ENCODE assay signal across 25 cellular contexts in genomic region chr12:112728909-112729308, GRCh38.
DNase-seq lines count a peak whose midpoint lies in the region; ATAC-seq, FAIRE-seq and TF ChIP-seq lines count a peak whose summit lies in the region.
"Had no signal": no experiment of that assay in that cellular context is flagged by ENCODE, and none has a peak within 500 bp of the region (broad histone marks: within the 10 kb centered on the region; RNA-seq: fewer than 3 reads in every experiment).

No MANE protein-coding gene starts in this region.

- H4K20me1 ChIP-seq in K562 (replicated peaks; ENCODE audit: control insufficient read depth, insufficient read depth, low read length) = no peaks in the 10 kb centered on the region
- H4K20me1 ChIP-seq: BLaER1 treated with 17β-estradiol and CSF1 and Interleukin-3, amounts not matched to agents 10 nM and 100 nM had no signal

- H3K36me3 ChIP-seq in K562 (ENCODE audit: control insufficient read depth, insufficient read depth, low read length) = no peaks in the 10 kb centered on the region
- H3K36me3 ChIP-seq in neuronal stem cell (replicated peaks in 1 of 2; ENCODE audit: control insufficient read depth in 2 of 2, insufficient read depth in 2 of 2, low read length in 2 of 2) = no peaks in the 10 kb centered on the region
- H3K36me3 ChIP-seq in MG63 = no peaks in the 10 kb centered on the region
- H3K36me3 ChIP-seq in CD4-positive, alpha-beta memory T cell (ENCODE audit: insufficient read depth, low read length) = no peaks in the 10 kb centered on the region
- H3K36me3 ChIP-seq: BLaER1 treated with 17β-estradiol and CSF1 and Interleukin-3, amounts not matched to agents 10 nM and 100 nM had no signal

- no peak overlapping the region for H4K8ac ChIP-seq in neuronal stem cell (ENCODE audit: low read depth, low read length)

- H3K79me1 ChIP-seq in neuronal stem cell (ENCODE audit: low read depth, low read length) = no peaks in the 10 kb centered on the region

- no peak overlapping the region for H3K4me3 ChIP-seq in K562
- no peak overlapping the region for H3K4me3 ChIP-seq in neuronal stem cell (ENCODE audit: low read length in 2 of 2)
- H3K4me3 ChIP-seq in MG63 = no peak overlapping the region
- H3K4me3 ChIP-seq in CD4-positive, alpha-beta memory T cell (ENCODE audit: low read length in 2 of 2) = no peak overlapping the region
- H3K4me3 ChIP-seq: A549; BLaER1 treated with 17β-estradiol and CSF1 and Interleukin-3, amounts not matched to agents 10 nM and 100 nM had no signal

- H3K4me2 ChIP-seq in K562 (ENCODE audit: insufficient read depth, low read length) (no peak overlapping the region), neuronal stem cell (ENCODE audit: insufficient read depth, low read length, poor library complexity, severe bottlenecking) (no peak overlapping the region)
- H3K4me2 ChIP-seq: A549; BLaER1 treated with 17β-estradiol and CSF1 and Interleukin-3, amounts not matched to agents 10 nM and 100 nM had no signal

- DNase-seq in NCI-H748 (lab: John Stamatoyannopoulos, UW; ENCODE audit: unreplicated experiment) = peak; percentile 33
- no peak for DNase-seq in NCI-H748 treated with DMSO at 0.1 percent for 48 hours (lab: John Stamatoyannopoulos, UW)
- DNase-seq in K562 (ENCODE audit: extremely low read depth in 1 of 4, low spot score in 3 of 4) = peak in 1 of 4 experiments; percentile 3
- DNase-seq in neuronal stem cell (ENCODE audit: low spot score) = no peak
- no peak for DNase-seq in MG63
- no peak for DNase-seq in CD4-positive, alpha-beta memory T cell
- DNase-seq: AML-193; CD4-positive, alpha-beta T cell; CD8-positive, alpha-beta memory T cell; COR-L47; DMS 273 treated with DMSO at 0.1 percent for 48 hours; DMS153; DMS53; DMS79; DND-41; EL; GF-D8 had no signal

- no peak for TF ChIP-seq CTCF in K562 (IDR thresholded peaks at IDR 0.05 in 2 of 3, conservative IDR thresholded peaks at IDR 0.05 in 1 of 3; ENCODE audit: insufficient read depth in 2 of 3, low read depth in 1 of 3, low read length in 3 of 3)

- H3K9ac ChIP-seq in K562 (ENCODE audit: insufficient read depth in 1 of 2, low read depth in 2 of 2, low read length in 2 of 2) = no peak overlapping the region
- no peak overlapping the region for H3K9ac ChIP-seq in neuronal stem cell (ENCODE audit: low read depth, low read length, poor library complexity)
- H3K9ac ChIP-seq: BLaER1 treated with 17β-estradiol and CSF1 and Interleukin-3, amounts not matched to agents 10 nM and 100 nM had no signal

- WGBS in K562 (ENCODE audit: insufficient coverage, low coverage, missing lambda C conversion rate) = 0% methylated on average over 3 of the region's 3 CpGs
- WGBS in neuronal stem cell (ENCODE audit: extremely low coverage in 2 of 2, insufficient read length in 2 of 2, insufficient replicate concordance in 1 of 2), 2 donors = no CpG with 5 or more reads among the region's 3 CpGs

- H2AFZ ChIP-seq in K562 (ENCODE audit: low read depth, low read length) (no peak overlapping the region), neuronal stem cell (ENCODE audit: low read length) (peak overlapping the region; percentile 24)

- H3K4ac ChIP-seq in neuronal stem cell (ENCODE audit: low read length) = no peak overlapping the region

- no peaks in the 10 kb centered on the region for H3K9me3 Mint-ChIP-seq in CD4-positive, alpha-beta memory T cell
- H3K9me3 Mint-ChIP-seq: CD4-positive, alpha-beta T cell had no signal

- TF ChIP-seq EP300 in K562 (IDR thresholded peaks at IDR 0.05; ENCODE audit: low read length) = no peak

- peaks cover 0 to 1% (median 0%) of the 10 kb centered on the region in 4 donors for H3K4me1 Mint-ChIP-seq in CD4-positive, alpha-beta memory T cell
- H3K4me1 Mint-ChIP-seq: B cell; CD8-positive, alpha-beta memory T cell had no signal

- H3K14ac ChIP-seq in neuronal stem cell (ENCODE audit: low read length) = no peak overlapping the region

- no peak overlapping the region for H2BK15ac ChIP-seq in neuronal stem cell (ENCODE audit: low read length)

- no peak for FAIRE-seq in K562 (lab: Jason Lieb, UNC)
- FAIRE-seq: A549, G401.6, GM12891, GM19239 had no signal

- H2BK120ac ChIP-seq in neuronal stem cell (ENCODE audit: low read depth, low read length) = no peak overlapping the region

- no peaks in the 10 kb centered on the region for H3K4me1 ChIP-seq in K562 (replicated peaks in 1 of 2; ENCODE audit: control insufficient read depth in 2 of 2, insufficient read depth in 2 of 2, low read length in 2 of 2)
- peaks cover 0 to 27% of the 10 kb centered on the region in 2 donors for H3K4me1 ChIP-seq in neuronal stem cell (ENCODE audit: control insufficient read depth in 2 of 2, insufficient read depth in 1 of 2, low read depth in 1 of 2, low read length in 2 of 2)
- H3K4me1 ChIP-seq in CD4-positive, alpha-beta memory T cell (ENCODE audit: insufficient read depth, low read length) = no peaks in the 10 kb centered on the region
- H3K4me1 ChIP-seq: A549; BLaER1 treated with 17β-estradiol and CSF1 and Interleukin-3, amounts not matched to agents 10 nM and 100 nM had no signal

- H2BK5ac ChIP-seq in neuronal stem cell (ENCODE audit: low read length) = no peak overlapping the region

- H2AK5ac ChIP-seq in neuronal stem cell (ENCODE audit: low read depth, low read length) = no peak overlapping the region

- in situ Hi-C loops in K562 (cut with MboI) = no loop called here

- no peak overlapping the region for H2BK12ac ChIP-seq in neuronal stem cell (ENCODE audit: low read length)

- no peak overlapping the region for H3K4me3 Mint-ChIP-seq in CD4-positive, alpha-beta memory T cell
- H3K4me3 Mint-ChIP-seq: B cell; CD4-positive, alpha-beta T cell; CD8-positive, alpha-beta memory T cell had no signal

- no peaks in the 10 kb centered on the region for H3K9me1 ChIP-seq in K562 (ENCODE audit: control insufficient read depth, insufficient read depth, low read length)

- ATAC-seq in K562 = no peak
- ATAC-seq: A549 had no signal

- H3K27me3 Mint-ChIP-seq in CD4-positive, alpha-beta memory T cell = peaks cover 12 to 13% of the 10 kb centered on the region in 2 donors

- H3K27me3 ChIP-seq in K562 (ENCODE audit: control insufficient read depth in 2 of 2, insufficient read depth in 2 of 2, low read length in 2 of 2) (peaks cover 0 to 6% of the 10 kb centered on the region in 2 experiments; a peak in 1 of 5 replicates), neuronal stem cell (ENCODE audit: control insufficient read depth in 3 of 3, insufficient read depth in 3 of 3, low read depth in 1 of 3, low read length in 3 of 3) (no peaks in the 10 kb centered on the region), MG63 (no peaks in the 10 kb centered on the region; the same call in 1 of the 2 replicates)
- H3K27me3 ChIP-seq in CD4-positive, alpha-beta memory T cell (ENCODE audit: insufficient read depth, low read length) = no peaks in the 10 kb centered on the region
- H3K27me3 ChIP-seq: BLaER1 treated with 17β-estradiol and CSF1 and Interleukin-3, amounts not matched to agents 10 nM and 100 nM had no signal

- H3K27ac ChIP-seq in K562 (ENCODE audit: extremely low read depth, low read depth, low read length) (no peak overlapping the region), neuronal stem cell (replicated peaks; ENCODE audit: low read length) (no peak overlapping the region)
- H3K27ac ChIP-seq in CD4-positive, alpha-beta memory T cell (ENCODE audit: low read depth, low read length) = no peak overlapping the region
- H3K27ac ChIP-seq: 22Rv1; A549; BLaER1 treated with 17β-estradiol and CSF1 and Interleukin-3, amounts not matched to agents 10 nM and 100 nM; C4-2B had no signal

- intact Hi-C loops in K562 (cut with micrococcal nuclease) = no loop called here
- intact Hi-C loops in CD4-positive, alpha-beta memory T cell (cut with micrococcal nuclease) = no loop called here

- no peak overlapping the region for H4K91ac ChIP-seq in neuronal stem cell (ENCODE audit: low read depth, low read length, poor library complexity)

- no peaks in the 10 kb centered on the region for H3K79me2 ChIP-seq in K562 (ENCODE audit: control insufficient read depth, insufficient read depth, low read length)

- no peak overlapping the region for H3K18ac ChIP-seq in neuronal stem cell (ENCODE audit: low read length)

- CTCF ChIA-PET in K562 (lab: Yijun Ruan, JAX; ENCODE audit: low intra/inter-chr PET ratio) = no interaction called here
- CTCF ChIA-PET in CD4-positive, alpha-beta memory T cell (lab: Charles Lee; ENCODE audit: partially characterized antibody) = no interaction called here

- POLR2A ChIA-PET in K562 (lab: Yijun Ruan, JAX) = interaction anchor here (0.6 kb wide), 1 partner anchor 69 kb away, joined by 3 read pairs; no protein-coding TSS in a partner anchor
- POLR2A ChIA-PET in CD4-positive, alpha-beta memory T cell (lab: Charles Lee; ENCODE audit: partially characterized antibody) = no interaction called here

- no peak for TF ChIP-seq POLR2A in K562 (conservative IDR thresholded peaks at IDR 0.05)

- no TSS peak for BruUV-seq in K562 (replicated peaks; lab: Mats Ljungman, UMichigan)

- H3K23ac ChIP-seq in neuronal stem cell (ENCODE audit: low read depth, low read length, poor library complexity) = no peak overlapping the region

- no peak overlapping the region for H3K27ac Mint-ChIP-seq in CD4-positive, alpha-beta memory T cell
- H3K27ac Mint-ChIP-seq: B cell; CD4-positive, alpha-beta T cell; CD8-positive, alpha-beta memory T cell had no signal

- no peaks in the 10 kb centered on the region for H3K36me3 Mint-ChIP-seq in CD4-positive, alpha-beta memory T cell

- H3K9me3 ChIP-seq in K562 (replicated peaks; ENCODE audit: control insufficient read depth, insufficient read depth, low read depth, low read length) = no peaks in the 10 kb centered on the region
- no peaks in the 10 kb centered on the region for H3K9me3 ChIP-seq in neuronal stem cell (replicated peaks in 1 of 2; ENCODE audit: control insufficient read depth in 2 of 2, insufficient read depth in 1 of 2, low read depth in 1 of 2, low read length in 2 of 2)
- no peaks in the 10 kb centered on the region for H3K9me3 ChIP-seq in MG63
- H3K9me3 ChIP-seq in CD4-positive, alpha-beta memory T cell (ENCODE audit: control insufficient read depth in 1 of 2, low read length in 2 of 2) = no peaks in the 10 kb centered on the region
- H3K9me3 ChIP-seq: A549; BLaER1 treated with 17β-estradiol and CSF1 and Interleukin-3, amounts not matched to agents 10 nM and 100 nM had no signal

- TF ChIP-seq RAD21 in K562 (CRISPR knock-in tag; conservative IDR thresholded peaks at IDR 0.05 in 1 of 2, IDR thresholded peaks at IDR 0.05 in 1 of 2) = no peak

TF ChIP-seq in K562, 482 proteins besides CTCF, POLR2A, EP300 and RAD21 (continues in another document):
- TF ChIP-seq EP400 (IDR thresholded peaks at IDR 0.05) (no peak), FIP1L1 (IDR thresholded peaks at IDR 0.05; ENCODE audit: low read depth, low read length, poor library complexity, severe bottlenecking) (no peak), NR1H2 (CRISPR knock-in tag; IDR thresholded peaks at IDR 0.05) (no peak), PHF8 (IDR thresholded peaks at IDR 0.05; ENCODE audit: borderline replicate concordance, low read length) (no peak), MCM3 (IDR thresholded peaks at IDR 0.05) (no peak)
